9 cellular contexts compared by ENCODE assay signal in the genomic region with DNA sequence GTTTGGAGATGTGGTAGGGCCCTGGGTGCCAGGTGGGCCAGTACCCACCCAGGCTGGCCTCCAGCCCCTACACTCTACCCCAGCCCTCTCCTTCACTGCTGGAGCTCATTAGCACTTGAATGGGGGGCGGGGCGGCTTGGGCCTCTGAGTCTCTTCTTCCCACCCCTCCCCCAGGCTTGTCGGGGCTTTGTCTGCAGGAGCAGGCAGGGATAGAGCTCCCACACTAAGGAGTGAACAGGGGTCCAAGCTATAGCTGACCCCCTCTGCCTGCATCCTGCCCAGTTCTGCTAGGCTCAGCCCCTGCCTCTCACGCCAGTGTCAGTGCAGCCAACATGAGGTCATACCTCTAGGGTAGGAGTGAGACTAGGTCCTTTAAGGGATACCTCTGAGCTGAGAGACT. TPM values are rescaled to one million over a fixed set of nuclear protein-coding genes. Genes with fewer than 3 reads are reported as not detected.
A peak's percentile ranks its signal among the peaks of the same experiment; 100 is the strongest.
DNase-seq lines count a peak whose midpoint lies in the region; ATAC-seq, FAIRE-seq and TF ChIP-seq lines count a peak whose summit lies in the region.
"Had no signal": no experiment of that assay in that cellular context is flagged by ENCODE, and none has a peak within 500 bp of the region (broad histone marks: within the 10 kb centered on the region; RNA-seq: fewer than 3 reads in every experiment).

No MANE protein-coding gene starts in this region.

- H3K9me3 ChIP-seq in right atrium auricular region = no peaks in the 10 kb centered on the region
- no peaks in the 10 kb centered on the region for H3K9me3 ChIP-seq in astrocyte (ENCODE audit: insufficient read depth, low read depth, low read length)
- no peaks in the 10 kb centered on the region for H3K9me3 ChIP-seq in uterus

- peak overlapping the region; percentile 33 for H3K4me2 ChIP-seq in astrocyte (ENCODE audit: low read length)

- H3K27ac Mint-ChIP-seq in astrocyte (ENCODE audit: unreplicated experiment) (peak overlapping the region; percentile 59), mesothelial cell of epicardium (peak overlapping the region; percentile 83)

- H3K36me3 Mint-ChIP-seq in astrocyte (ENCODE audit: low read depth, unreplicated experiment) (peaks cover 10% of the 10 kb centered on the region), mesothelial cell of epicardium (no peaks in the 10 kb centered on the region)

- no peak for DNase-seq in right atrium auricular region (ENCODE audit: low spot score)
- DNase-seq in left cardiac atrium = no peak
- DNase-seq in astrocyte (ENCODE audit: low read depth) = no peak
- DNase-seq in mesothelial cell of epicardium (ENCODE audit: low spot score in 2 of 2, unreplicated experiment in 2 of 2) = no peak
- no peak for DNase-seq in uterus
- no peak for DNase-seq in urothelium cell line (ENCODE audit: low spot score)

- intact Hi-C loops in left cardiac atrium (cut with DNase I) (no loop called here), uterus (cut with DNase I; ENCODE audit: low total_unique reads) (no loop called here)

- H3K4me1 Mint-ChIP-seq in astrocyte (ENCODE audit: low read depth, unreplicated experiment) (peaks cover 41% of the 10 kb centered on the region), mesothelial cell of epicardium (peaks cover 52% of the 10 kb centered on the region)

- H3K9ac ChIP-seq in astrocyte (ENCODE audit: low read length) = peak overlapping the region; percentile 5

- H3K27me3 ChIP-seq in right atrium auricular region (no peaks in the 10 kb centered on the region), astrocyte (ENCODE audit: insufficient read depth, low read length) (no peaks in the 10 kb centered on the region), uterus (no peaks in the 10 kb centered on the region)

- H3K27me3 Mint-ChIP-seq in astrocyte (ENCODE audit: low read depth, unreplicated experiment) (no peaks in the 10 kb centered on the region), mesothelial cell of epicardium (ENCODE audit: low read depth) (no peaks in the 10 kb centered on the region)

- H3K4me3 ChIP-seq in right atrium auricular region (no peak overlapping the region), astrocyte (ENCODE audit: insufficient read depth, low read depth, low read length) (no peak overlapping the region), uterus (no peak overlapping the region)

- H3K27ac ChIP-seq in right atrium auricular region = peak overlapping the region; percentile 94 to 95
- no peak overlapping the region for H3K27ac ChIP-seq in astrocyte (ENCODE audit: low read depth, low read length)
- H3K27ac ChIP-seq in uterus = peak overlapping the region; percentile 67 to 99

- H3K4me3 Mint-ChIP-seq in astrocyte (ENCODE audit: unreplicated experiment) (peak overlapping the region; percentile 75), mesothelial cell of epicardium (no peak overlapping the region)

- H3K4me1 ChIP-seq in right atrium auricular region (peaks cover 0 to 91% of the 10 kb centered on the region in 2 donors), astrocyte (ENCODE audit: insufficient read depth, low read length) (peaks cover 61% of the 10 kb centered on the region), uterus (peaks cover 6 to 57% of the 10 kb centered on the region in 2 donors)

- no peak for TF ChIP-seq CTCF in right atrium auricular region (IDR thresholded peaks at IDR 0.05)
- TF ChIP-seq CTCF in astrocyte (IDR thresholded peaks at IDR 0.05; ENCODE audit: insufficient read depth, low read depth, low read length) = no peak
- no peak for TF ChIP-seq CTCF in mesothelial cell of epicardium (IDR thresholded peaks at IDR 0.05; ENCODE audit: unreplicated experiment)
- TF ChIP-seq CTCF in uterus (IDR thresholded peaks at IDR 0.05) = no peak

- ATAC-seq in left cardiac atrium = no peak
- ATAC-seq in HG02763 (IDR thresholded peaks at IDR 0.05; ENCODE audit: unreplicated experiment) = no peak
- ATAC-seq in GM18909 (IDR thresholded peaks at IDR 0.05; ENCODE audit: poor library complexity, unreplicated experiment) = no peak

- peaks cover 79% of the 10 kb centered on the region for H4K20me1 ChIP-seq in astrocyte (ENCODE audit: insufficient read depth, low read length)

- TF ChIP-seq POLR2A in uterus (IDR thresholded peaks at IDR 0.05) = no peak

- no peak for FAIRE-seq in astrocyte (lab: Jason Lieb, UNC)
- FAIRE-seq in urothelium cell line (lab: Jason Lieb, UNC) = no peak

- no peak overlapping the region for H2AFZ ChIP-seq in astrocyte (ENCODE audit: low read depth, low read length)

- H3K36me3 ChIP-seq in right atrium auricular region = peaks cover 13% of the 10 kb centered on the region
- H3K36me3 ChIP-seq in astrocyte (ENCODE audit: insufficient read depth, low read length) = peaks cover 3% of the 10 kb centered on the region
- no peaks in the 10 kb centered on the region for H3K36me3 ChIP-seq in uterus

- H3K9me3 Mint-ChIP-seq in astrocyte (ENCODE audit: unreplicated experiment) = no peaks in the 10 kb centered on the region
- H3K9me3 Mint-ChIP-seq in mesothelial cell of epicardium = no peaks in the 10 kb centered on the region

- H3K79me2 ChIP-seq in astrocyte (ENCODE audit: insufficient read depth, low read length) = peaks cover 99% of the 10 kb centered on the region

RNA-seq across cellular contexts. Expression of a gene that starts 5.2 kb away (rescaled TPM):
- total RNA-seq in right atrium auricular region (100 to 1,000 TPM in 1 of 2 donors, 10 to 100 TPM in 1; 72.1 to 127 TPM), left cardiac atrium (100 to 1,000 TPM; 179 to 181 TPM), astrocyte (380 and 381 TPM in 2 replicates), mesothelial cell of epicardium (155 to 159 TPM (median 156 TPM) in 3 replicates), uterus (100 to 1,000 TPM; 123 to 325 (median 173) TPM)

RNA-seq across cellular contexts. Expression of a gene that starts 27.8 kb away (rescaled TPM):
- total RNA-seq in right atrium auricular region (10 to 100 TPM; 15.4 to 20.0 TPM), left cardiac atrium (10 to 100 TPM; 14.3 to 32.6 TPM), astrocyte (4.9 and 5.9 TPM in 2 replicates), mesothelial cell of epicardium (166 to 179 TPM (median 177 TPM) in 3 replicates), uterus (100 to 1,000 TPM in 1 of 4 donors, 10 to 100 TPM in 3; 24.1 to 113 (median 77.2) TPM)

RNA-seq across cellular contexts. Expression of a gene that starts 36.1 kb away (rescaled TPM):
- 1 to 10 TPM; 2.4 to 7.9 TPM for total RNA-seq in right atrium auricular region
- 1 to 10 TPM; 5.2 to 7.7 TPM for total RNA-seq in left cardiac atrium
- 0.68 and 1.9 TPM in 2 replicates for total RNA-seq in astrocyte
- total RNA-seq in mesothelial cell of epicardium = 0.84 to 2.5 TPM (median 1.8 TPM) in 3 replicates
- total RNA-seq in uterus = 1 to 10 TPM in 1 of 4 donors, under 1 TPM in 1, not detected in 2; 0.69 to 4.1 TPM
- total RNA-seq: subcutaneous adipose tissue had no signal

RNA-seq across cellular contexts. Expression of a gene that starts 37.7 kb away (rescaled TPM):
- total RNA-seq in right atrium auricular region (10 to 100 TPM in 1 of 2 donors, 1 to 10 TPM in 1; 9.0 to 10.6 TPM), left cardiac atrium (1 to 10 TPM; 1.4 to 6.6 TPM), astrocyte (0.30 TPM in 1 of 2 replicates, not detected in the other), mesothelial cell of epicardium (0.38 to 0.51 TPM (median 0.50 TPM) in 3 replicates), uterus (1 to 10 TPM in 1 of 4 donors, under 1 TPM in 1, not detected in 2; 0.90 to 1.5 TPM)
- total RNA-seq: subcutaneous adipose tissue had no signal

RNA-seq across cellular contexts. Expression of a gene that starts 49.8 kb away (rescaled TPM):
- total RNA-seq in right atrium auricular region (not detected), left cardiac atrium (not detected), astrocyte (not detected in 2 replicates), mesothelial cell of epicardium (0.27 to 0.98 TPM (median 0.55 TPM) in 3 replicates), uterus (not detected)
- total RNA-seq: subcutaneous adipose tissue had no signal
